Comparison of ENCODE assay signal across 18 cellular contexts in the genomic region with DNA sequence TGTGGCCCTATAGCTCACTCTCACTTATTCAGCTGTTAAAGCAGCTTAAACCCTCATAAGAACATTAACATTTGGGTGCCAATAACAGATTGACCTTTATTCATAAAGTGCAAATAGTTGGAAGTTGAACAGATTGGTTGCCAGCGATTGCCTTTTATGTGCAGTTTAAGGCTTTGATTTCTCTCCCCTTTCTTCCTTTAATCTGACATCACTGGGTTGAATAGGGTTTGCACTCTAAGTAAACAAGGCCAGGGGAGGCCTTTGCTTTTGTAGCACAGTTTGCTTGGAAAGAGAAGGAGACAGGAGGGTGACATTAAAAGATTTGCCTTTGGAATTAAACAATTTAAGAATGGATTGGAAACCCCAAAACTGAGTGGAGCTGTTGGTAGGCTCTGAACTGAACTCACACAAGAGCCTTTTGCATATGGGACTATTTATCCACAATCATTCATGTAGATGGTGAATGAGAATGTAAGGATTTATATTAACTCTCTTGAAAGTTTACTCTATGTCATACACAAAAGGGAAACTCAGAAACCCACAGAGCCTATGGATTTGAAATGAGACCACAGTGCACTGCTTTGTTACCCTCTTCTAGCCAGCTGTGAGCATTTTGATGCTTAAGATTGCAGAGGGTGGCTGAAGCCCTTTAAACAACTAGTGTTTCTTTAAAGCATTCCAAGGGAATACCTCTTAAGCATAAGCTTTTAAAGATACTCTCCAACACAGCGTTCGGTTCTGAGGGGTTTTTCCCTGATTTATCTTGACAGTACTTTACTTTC.
"Had no signal": no experiment of that assay in that cellular context is flagged by ENCODE, and none has a peak within 500 bp of the region (broad histone marks: within the 10 kb centered on the region; RNA-seq: fewer than 3 reads in every experiment).

No MANE protein-coding gene starts in this region.

- H3K27me3 ChIP-seq: colonic mucosa, pancreas, stomach had no signal

- DNase-seq: colonic mucosa; dermis blood vessel endothelial cell; effector CD4-positive, alpha-beta T cell; endodermal cell; erythroblast; foreskin keratinocyte; kidney glomerular epithelial cell; mucosa of descending colon; naive thymus-derived CD8-positive, alpha-beta T cell; occipital lobe; pancreas; right cardiac atrium; small intestine; stimulated activated CD4-positive, alpha-beta T cell treated with anti-CD3 and anti-CD28 coated beads, Interleukin-12 subunit alpha, Interleukin-12 subunit beta, amount 100 ng/mL, for 4 hours; stimulated activated naive CD4-positive, alpha-beta T cell; stomach; substantia nigra had no signal

- H3K27ac ChIP-seq: colonic mucosa, foreskin keratinocyte, pancreas, stomach had no signal

- ATAC-seq: foreskin keratinocyte; left lobe of liver; mucosa of descending colon; naive thymus-derived CD8-positive, alpha-beta T cell; pancreas; right cardiac atrium had no signal

- H3K4me3 ChIP-seq: colonic mucosa, mucosa of descending colon, pancreas, stomach had no signal

- H3K9me3 ChIP-seq: colonic mucosa, mucosa of descending colon, pancreas, stomach had no signal

- H3K36me3 ChIP-seq: colonic mucosa, pancreas, stomach had no signal

- H3K4me1 ChIP-seq: colonic mucosa, foreskin keratinocyte, pancreas, stomach had no signal
